Comparison of ENCODE assay signal across 1 cellular context in the genomic region with DNA sequence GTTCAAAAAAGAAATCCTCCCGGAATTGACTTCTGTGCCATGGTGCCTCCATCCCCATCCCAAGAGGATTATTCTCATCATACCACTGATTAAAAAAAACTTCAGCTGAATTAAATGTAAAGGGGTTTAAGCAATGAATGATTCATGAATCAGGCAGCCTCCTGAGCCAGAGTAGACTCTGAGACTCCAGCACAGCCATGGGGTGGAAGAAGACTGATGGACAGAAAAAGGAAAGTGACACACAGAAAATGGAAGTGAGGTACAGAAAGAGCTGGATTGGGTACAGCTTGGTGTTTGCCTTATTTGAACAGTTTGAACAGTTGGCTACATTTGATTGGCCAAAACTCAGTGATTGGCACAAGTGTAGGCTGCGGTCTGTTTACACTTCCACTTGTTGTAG.
TF ChIP-seq lines count a peak whose summit lies in the region.

No MANE protein-coding gene starts in this region.

TF ChIP-seq in IMR-90, 13 proteins besides CTCF, POLR2A, EP300 and RAD21 (continued from another document):
- TF ChIP-seq RCOR1 (IDR thresholded peaks at IDR 0.05; ENCODE audit: insufficient replicate concordance, low read length), result no peak
- no peak for TF ChIP-seq CEBPB (IDR thresholded peaks at IDR 0.05; ENCODE audit: low read depth, low read length)
TF ChIP-seq in IMR-90: peak in this region for 0.
